ENCODE assay signal across 8 cellular contexts in genomic region chr20:10553326-10553984, GRCh38.
DNase-seq lines count a peak whose midpoint lies in the region; ATAC-seq and TF ChIP-seq lines count a peak whose summit lies in the region.

No MANE protein-coding gene starts in this region.

- no peaks in the 10 kb centered on the region for H3K9me3 ChIP-seq in heart left ventricle

- H3K4me3 ChIP-seq in GM12875 (ENCODE audit: low read depth, low read length) (no peak overlapping the region), heart left ventricle (no peak overlapping the region)

- H3K36me3 ChIP-seq in heart left ventricle: peaks cover 0 to 7% (median 0%) of the 10 kb centered on the region in 9 donors

- no peak overlapping the region for H3K27ac ChIP-seq in heart left ventricle

- ATAC-seq in HG03460 (IDR thresholded peaks at IDR 0.05; ENCODE audit: unreplicated experiment): peak; percentile 59
- peak; percentile 61 to 83 (median 66) for ATAC-seq in heart left ventricle

- TF ChIP-seq POLR2A in heart left ventricle (IDR thresholded peaks at IDR 0.05): no peak

- DNase-seq in AG08396 (ENCODE audit: low spot score) (peak; percentile 36), NCI-H774 (lab: John Stamatoyannopoulos, UW) (peak; percentile 33), heart left ventricle (peak; percentile 42 to 76 (median 60)), retina (peak; percentile 45), HuH-7 (ENCODE audit: low spot score) (no peak)
- peak; percentile 14 for DNase-seq in activated gamma-delta T cell treated with anti-CD3 and anti-CD28 coated beads, Interleukin-2, amount 50 U/mL, for 16 hours (ENCODE audit: low read depth)

- TF ChIP-seq CTCF in GM12875 (IDR thresholded peaks at IDR 0.05; ENCODE audit: borderline replicate concordance, insufficient read depth, low read depth, low read length) (peak; percentile 67), heart left ventricle (IDR thresholded peaks at IDR 0.05) (peak; percentile 68 to 89 (median 84))

- H3K27me3 ChIP-seq in heart left ventricle: no peaks in the 10 kb centered on the region

- intact Hi-C loops in heart left ventricle (cut with DNase I): loop anchor here (2.0 to 10.0 kb wide), 14 partner anchors 79 to 991 kb away; partner anchors contain the start of gene JAG1 (in 4 of the 10)

- 39 to 45% (median 41%) methylated on average over 5 of the region's 5 CpGs for WGBS in heart left ventricle, 4 donors

- H3K4me1 ChIP-seq in heart left ventricle: peaks cover 0 to 43% (median 0%) of the 10 kb centered on the region in 12 donors
